ENCODE assay signal across 1 cellular context in the genomic region with DNA sequence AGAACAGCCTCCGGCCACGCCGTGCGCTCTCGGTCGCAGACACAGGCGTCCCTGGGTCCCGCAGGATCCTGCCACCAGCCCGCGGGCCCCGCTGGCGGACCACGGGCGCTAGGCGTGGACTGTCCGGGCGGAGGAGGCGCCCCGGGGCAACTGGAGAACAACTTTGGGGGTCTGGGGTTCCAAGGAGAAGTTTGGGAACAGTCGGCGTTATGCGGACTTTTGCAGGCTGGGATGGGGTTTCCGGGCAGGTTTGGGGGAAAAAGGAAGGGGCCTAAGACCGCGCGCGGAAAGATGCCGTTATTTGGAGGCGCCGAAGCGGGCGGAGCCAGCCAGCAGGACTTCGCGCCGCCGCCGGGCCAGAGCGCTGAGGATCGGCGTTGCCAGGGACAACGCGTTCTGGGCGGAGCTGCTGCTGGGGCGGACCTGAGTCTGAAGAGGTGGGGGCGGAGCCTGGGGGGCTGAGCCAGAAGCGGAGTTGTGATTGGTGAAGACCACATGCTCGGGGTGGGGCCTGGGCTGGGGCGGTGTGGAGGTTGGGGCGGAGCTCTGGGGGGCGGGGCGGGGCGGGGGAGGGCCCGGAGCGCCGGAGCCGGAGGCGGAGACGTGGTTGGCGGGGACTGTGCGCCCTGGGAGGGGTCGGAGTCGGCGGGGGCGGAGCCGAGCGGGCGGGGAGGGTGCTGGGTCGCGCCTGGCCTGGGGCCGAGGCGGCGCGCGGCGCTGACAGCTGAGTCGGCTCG.
TF ChIP-seq lines count a peak whose summit lies in the region.

TSS of gene CYP46A1 (plus strand) at position 680 of the 737 bp plus-strand sequence. CDS start 120 bp downstream, outside the sequence.

TF ChIP-seq in K562, 482 proteins besides CTCF, POLR2A, EP300 and RAD21 (continued from another document and continues in another):
- TF ChIP-seq RERE (CRISPR knock-in tag; IDR thresholded peaks at IDR 0.05; ENCODE audit: borderline replicate concordance) (no peak), HCFC1 (IDR thresholded peaks at IDR 0.05; ENCODE audit: low read depth, low read length) (peak; percentile 77), BMI1 (IDR thresholded peaks at IDR 0.05; ENCODE audit: low read length) (peak; percentile 72; the same call in 1 of the 2 replicates), TAF1 (IDR thresholded peaks at IDR 0.05; ENCODE audit: control insufficient read depth, extremely low read depth, insufficient read depth, low read length, severe bottlenecking) (peak; percentile 45), EP400 (IDR thresholded peaks at IDR 0.05) (peak; percentile 39; the same call in 1 of the 2 replicates), ZNF274 (IDR thresholded peaks at IDR 0.05; ENCODE audit: borderline replicate concordance, low read depth, low read length) (no peak), BRF1 (IDR thresholded peaks at IDR 0.05; ENCODE audit: borderline replicate concordance, extremely low read depth, insufficient read length) (no peak), CREM (IDR thresholded peaks at IDR 0.05; ENCODE audit: low read depth) (peak; percentile 99), FIP1L1 (IDR thresholded peaks at IDR 0.05; ENCODE audit: low read depth, low read length, poor library complexity, severe bottlenecking) (no peak), ATF1 (CRISPR knock-in tag; IDR thresholded peaks at IDR 0.05) (peak; percentile 86), ATF1 (tag; IDR thresholded peaks at IDR 0.05) (peak; percentile 98), SP1 (CRISPR knock-in tag; IDR thresholded peaks at IDR 0.05) (peak; percentile 83), RBFOX2 (IDR thresholded peaks at IDR 0.05; ENCODE audit: low read depth, low read length) (peak; percentile 80), TBL1XR1 (IDR thresholded peaks at IDR 0.05; ENCODE audit: low read length in 2 of 2) (0 out of 4 replicates have a peak, but pooled peaks of 1 of the 2 experiments have one; percentile 25), ZBTB11 (CRISPR knock-in tag; IDR thresholded peaks at IDR 0.05) (0 out of 6 replicates have a peak, but pooled peaks of 1 of the 3 experiments have one; percentile 31), TCF3 (CRISPR knock-in tag; IDR thresholded peaks at IDR 0.05) (no peak), NKRF (IDR thresholded peaks at IDR 0.05; ENCODE audit: borderline replicate concordance) (peak; percentile 56; the same call in 1 of the 2 replicates), CSDE1 (IDR thresholded peaks at IDR 0.05) (peak in 1 of 2 experiments; percentile 87; a peak in 2 of 4 replicates), ILK (tag; IDR thresholded peaks at IDR 0.05; ENCODE audit: borderline replicate concordance, low read depth) (no peak), SIRT6 (IDR thresholded peaks at IDR 0.05; ENCODE audit: low read depth, low read length) (no peak), DACH1 (IDR thresholded peaks at IDR 0.05; ENCODE audit: partially characterized antibody) (no peak), ZNF347 (CRISPR knock-in tag; IDR thresholded peaks at IDR 0.05; ENCODE audit: low read depth) (no peak), HMGXB4 (CRISPR knock-in tag; IDR thresholded peaks at IDR 0.05) (no peak), PHF20 (IDR thresholded peaks at IDR 0.05; ENCODE audit: partially characterized antibody) (peak; percentile 94), JUND (IDR thresholded peaks at IDR 0.05; ENCODE audit: borderline replicate concordance, low read depth, low read length) (0 out of 2 replicates have a peak, but pooled peaks have one; percentile 10), JUND (tag; IDR thresholded peaks at IDR 0.05; ENCODE audit: borderline replicate concordance, low read depth, low read length) (no peak), PCBP2 (IDR thresholded peaks at IDR 0.05; ENCODE audit: low read depth, low read length, poor library complexity, severe bottlenecking) (no peak), STAT5A (IDR thresholded peaks at IDR 0.05; ENCODE audit: borderline replicate concordance, low read length) (no peak)
- TF ChIP-seq, protein P1, sequence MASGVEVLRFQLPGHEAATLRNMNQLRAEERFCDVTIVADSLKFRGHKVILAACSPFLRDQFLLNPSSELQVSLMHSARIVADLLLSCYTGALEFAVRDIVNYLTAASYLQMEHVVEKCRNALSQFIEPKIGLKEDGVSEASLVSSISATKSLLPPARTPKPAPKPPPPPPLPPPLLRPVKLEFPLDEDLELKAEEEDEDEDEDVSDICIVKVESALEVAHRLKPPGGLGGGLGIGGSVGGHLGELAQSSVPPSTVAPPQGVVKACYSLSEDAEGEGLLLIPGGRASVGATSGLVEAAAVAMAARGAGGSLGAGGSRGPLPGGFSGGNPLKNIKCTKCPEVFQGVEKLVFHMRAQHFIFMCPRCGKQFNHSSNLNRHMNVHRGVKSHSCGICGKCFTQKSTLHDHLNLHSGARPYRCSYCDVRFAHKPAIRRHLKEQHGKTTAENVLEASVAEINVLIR (CRISPR knock-in tag; IDR thresholded peaks at IDR 0.05) = peak; percentile 85
- TF ChIP-seq, protein P2, sequence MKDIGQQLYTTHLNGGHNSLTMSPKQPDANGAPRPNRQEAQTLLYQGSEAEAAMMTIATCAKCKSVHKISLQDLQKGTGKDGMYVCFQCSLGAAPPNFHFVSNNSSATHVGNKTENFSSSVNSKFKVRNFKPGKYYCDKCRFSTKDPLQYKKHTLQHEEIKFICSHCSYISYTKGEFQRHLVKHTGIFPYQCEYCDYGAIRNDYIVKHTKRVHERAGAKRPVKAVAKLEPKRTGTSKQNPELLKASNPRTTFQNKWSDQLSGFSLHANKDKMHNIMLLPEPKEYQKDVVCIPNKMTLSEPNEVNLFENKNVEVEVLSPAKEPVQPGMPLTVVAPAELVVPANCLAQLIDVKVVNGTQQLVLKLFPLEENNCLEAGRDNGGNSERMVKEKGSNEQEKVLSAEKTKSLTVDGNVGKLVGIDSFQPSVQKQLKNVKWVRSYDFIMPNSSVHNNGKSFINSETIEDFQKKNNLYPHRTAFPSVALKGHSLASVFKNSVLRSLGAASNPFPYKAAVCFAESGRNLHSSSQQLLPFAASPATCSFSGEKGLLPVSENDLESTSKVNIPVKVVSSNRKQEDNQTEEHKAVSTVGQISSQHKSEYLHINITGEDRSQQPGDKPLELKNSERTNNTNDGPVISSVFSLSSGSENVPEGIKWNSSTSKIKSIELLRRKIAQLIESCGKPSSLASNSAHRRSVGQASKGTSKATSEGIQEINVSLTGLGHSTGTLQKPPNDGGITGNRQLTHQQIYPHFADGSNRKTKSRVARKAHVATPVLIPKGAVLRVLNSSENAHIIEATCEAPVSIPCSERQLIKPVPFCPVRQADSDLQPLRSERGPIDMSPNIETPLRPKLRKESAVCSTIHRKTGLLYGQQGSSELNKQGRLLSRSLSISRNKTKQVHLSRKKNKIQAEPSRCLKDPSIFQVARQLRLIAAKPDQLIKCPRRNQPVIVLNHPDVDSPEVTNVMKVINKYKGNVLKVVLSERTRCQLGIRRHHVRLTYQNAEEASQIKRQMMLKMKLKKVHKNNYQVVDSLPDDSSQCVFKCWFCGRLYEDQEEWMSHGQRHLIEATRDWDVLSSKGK (CRISPR knock-in tag; IDR thresholded peaks at IDR 0.05) = no peak
- TF ChIP-seq, protein P3, sequence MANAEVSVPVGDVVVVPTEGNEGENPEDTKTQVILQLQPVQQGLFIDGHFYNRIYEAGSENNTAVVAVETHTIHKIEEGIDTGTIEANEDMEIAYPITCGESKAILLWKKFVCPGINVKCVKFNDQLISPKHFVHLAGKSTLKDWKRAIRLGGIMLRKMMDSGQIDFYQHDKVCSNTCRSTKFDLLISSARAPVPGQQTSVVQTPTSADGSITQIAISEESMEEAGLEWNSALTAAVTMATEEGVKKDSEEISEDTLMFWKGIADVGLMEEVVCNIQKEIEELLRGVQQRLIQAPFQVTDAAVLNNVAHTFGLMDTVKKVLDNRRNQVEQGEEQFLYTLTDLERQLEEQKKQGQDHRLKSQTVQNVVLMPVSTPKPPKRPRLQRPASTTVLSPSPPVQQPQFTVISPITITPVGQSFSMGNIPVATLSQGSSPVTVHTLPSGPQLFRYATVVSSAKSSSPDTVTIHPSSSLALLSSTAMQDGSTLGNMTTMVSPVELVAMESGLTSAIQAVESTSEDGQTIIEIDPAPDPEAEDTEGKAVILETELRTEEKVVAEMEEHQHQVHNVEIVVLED (CRISPR knock-in tag; IDR thresholded peaks at IDR 0.05) = no peak
- TF ChIP-seq, protein P4, sequence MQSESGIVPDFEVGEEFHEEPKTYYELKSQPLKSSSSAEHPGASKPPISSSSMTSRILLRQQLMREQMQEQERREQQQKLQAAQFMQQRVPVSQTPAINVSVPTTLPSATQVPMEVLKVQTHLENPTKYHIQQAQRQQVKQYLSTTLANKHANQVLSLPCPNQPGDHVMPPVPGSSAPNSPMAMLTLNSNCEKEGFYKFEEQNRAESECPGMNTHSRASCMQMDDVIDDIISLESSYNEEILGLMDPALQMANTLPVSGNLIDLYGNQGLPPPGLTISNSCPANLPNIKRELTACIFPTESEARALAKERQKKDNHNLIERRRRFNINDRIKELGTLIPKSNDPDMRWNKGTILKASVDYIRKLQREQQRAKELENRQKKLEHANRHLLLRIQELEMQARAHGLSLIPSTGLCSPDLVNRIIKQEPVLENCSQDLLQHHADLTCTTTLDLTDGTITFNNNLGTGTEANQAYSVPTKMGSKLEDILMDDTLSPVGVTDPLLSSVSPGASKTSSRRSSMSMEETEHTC (IDR thresholded peaks at IDR 0.05) = no peak
